Comparison of ENCODE assay signal across 8 cellular contexts in genomic region chr1:240495652-240496051, GRCh38.
"Had no signal": no experiment of that assay in that cellular context is flagged by ENCODE, and none has a peak within 500 bp of the region (broad histone marks: within the 10 kb centered on the region; RNA-seq: fewer than 3 reads in every experiment).

No MANE protein-coding gene starts in this region.

- DNase-seq: H9, HCEC 1CT, KBM-7 had no signal

- H3K4me2 ChIP-seq: GM23338, KMS-11 had no signal

- H3K27ac ChIP-seq: KMS-11 had no signal

- H2AFZ ChIP-seq: GM23338 had no signal

- H3K4me3 ChIP-seq: GM23338 had no signal

- ATAC-seq: GM23338 had no signal

- FAIRE-seq: H1, H54, HTR-8/SVneo had no signal

- H3K9ac ChIP-seq: KMS-11 had no signal
